8 cellular contexts compared by ENCODE assay signal in the genomic region with DNA sequence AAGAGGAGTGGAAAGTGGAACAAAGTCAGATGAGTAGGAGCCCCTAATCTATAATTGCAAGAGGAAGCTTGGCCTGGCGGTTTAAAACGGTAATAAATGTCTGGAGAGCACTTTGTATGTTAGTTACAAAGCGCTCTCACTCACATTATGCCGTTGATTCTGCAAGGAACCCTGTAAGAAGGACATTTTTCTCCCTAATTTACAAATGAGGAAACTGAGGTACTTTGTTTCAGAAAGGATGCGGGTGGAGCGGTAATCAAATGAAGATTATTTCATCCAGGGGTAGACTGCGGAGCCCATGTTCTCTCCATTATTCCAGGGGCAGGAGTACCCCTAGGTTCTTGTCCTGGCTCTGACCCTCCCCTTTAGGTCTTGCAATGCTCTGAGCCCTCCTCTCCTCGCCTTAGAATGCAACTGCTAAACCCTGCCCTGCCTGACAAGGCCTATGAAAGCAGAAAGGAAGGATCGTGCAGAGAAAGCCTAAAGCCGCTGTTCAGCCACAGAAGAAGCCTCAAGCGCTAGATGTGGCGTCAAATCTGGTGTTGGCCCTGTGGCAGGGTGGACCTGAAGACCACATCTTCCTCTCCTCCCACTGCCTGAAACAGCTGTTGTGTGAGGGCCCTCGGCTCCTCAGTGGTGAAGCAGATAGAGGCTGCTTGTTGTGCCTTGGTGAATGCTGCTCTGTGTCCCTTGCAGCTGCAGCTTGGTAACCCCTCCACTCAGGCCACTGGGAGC. TPM values are rescaled to one million over a fixed set of nuclear protein-coding genes. Genes with fewer than 3 reads are reported as not detected.
DNase-seq lines count a peak whose midpoint lies in the region; ATAC-seq and TF ChIP-seq lines count a peak whose summit lies in the region.

No MANE protein-coding gene starts in this region.

- no peak for TF ChIP-seq CTCF in AG04450 (IDR thresholded peaks at IDR 0.05; ENCODE audit: low read depth, low read length)
- TF ChIP-seq CTCF in suprapubic skin (IDR thresholded peaks at IDR 0.05): no peak

- H3K9me3 ChIP-seq in AG04450 (ENCODE audit: control insufficient read depth, insufficient read depth, low read length) (no peaks in the 10 kb centered on the region; the same call in 1 of the 2 replicates), suprapubic skin (no peaks in the 10 kb centered on the region)

- H3K36me3 Mint-ChIP-seq in activated naive CD4-positive, alpha-beta T cell treated with anti-CD3 and anti-CD28 coated beads, Interleukin-2, amount 50 U/mL, for 72 hours: peaks cover 10 to 23% of the 10 kb centered on the region in 2 donors

- TF ChIP-seq EP300 in suprapubic skin (IDR thresholded peaks at IDR 0.05): no peak

- peaks cover 2% of the 10 kb centered on the region for H3K36me3 ChIP-seq in suprapubic skin

- peak; percentile 16 for ATAC-seq in HG02870 (IDR thresholded peaks at IDR 0.05; ENCODE audit: unreplicated experiment)
- ATAC-seq in activated naive CD4-positive, alpha-beta T cell treated with anti-CD3 and anti-CD28 coated beads, Interleukin-2, amount 50 U/mL, for 72 hours: no peak
- ATAC-seq in HG03521 (IDR thresholded peaks at IDR 0.05; ENCODE audit: unreplicated experiment): no peak

- DNase-seq in AG04450 (ENCODE audit: low read depth, low spot score) (no peak), left kidney (ENCODE audit: low read depth, low spot score) (peak; percentile 11), suprapubic skin (ENCODE audit: low spot score in 2 of 2) (no peak), iPS-NIHi11 (ENCODE audit: low spot score) (no peak)
- no peak for DNase-seq in activated naive CD4-positive, alpha-beta T cell treated with anti-CD3 and anti-CD28 coated beads, Interleukin-2, amount 50 U/mL, for 72 hours (ENCODE audit: low spot score in 2 of 2)
- no peak for DNase-seq in activated CD4-positive, CD25-positive, alpha-beta regulatory T cell (lab: John Stamatoyannopoulos, UW)

- POLR2A ChIA-PET in AG04450 (lab: Yijun Ruan, JAX): interaction anchor here (1.0 kb wide), 1 partner anchor 15 kb away, joined by 3 read pairs; no protein-coding TSS in a partner anchor

- H3K9me3 Mint-ChIP-seq in activated naive CD4-positive, alpha-beta T cell treated with anti-CD3 and anti-CD28 coated beads, Interleukin-2, amount 50 U/mL, for 72 hours: no peaks in the 10 kb centered on the region

- 63% methylated on average over 13 of the region's 13 CpGs for WGBS in suprapubic skin

- H3K27ac Mint-ChIP-seq in activated naive CD4-positive, alpha-beta T cell treated with anti-CD3 and anti-CD28 coated beads, Interleukin-2, amount 50 U/mL, for 72 hours: peak overlapping the region; percentile 80 to 98

- peaks cover 16% of the 10 kb centered on the region for H3K4me1 ChIP-seq in suprapubic skin

- H3K27ac ChIP-seq in AG04450 (ENCODE audit: low read depth, low read length) (no peak overlapping the region), suprapubic skin (no peak overlapping the region)

- H3K4me3 ChIP-seq in AG04450 (ENCODE audit: low read depth, low read length): peak overlapping the region; percentile 90
- peak overlapping the region; percentile 82 for H3K4me3 ChIP-seq in suprapubic skin

- peaks cover 4% of the 10 kb centered on the region for H3K27me3 ChIP-seq in AG04450 (ENCODE audit: control insufficient read depth, insufficient read depth, low read length)
- no peaks in the 10 kb centered on the region for H3K27me3 ChIP-seq in suprapubic skin

- no peak for TF ChIP-seq POLR2A in suprapubic skin (IDR thresholded peaks at IDR 0.05)

- CTCF ChIA-PET in AG04450 (lab: Charles Lee): interaction anchor here (0.6 to 2.3 kb wide), 2 partner anchors 41 to 367 kb away, joined by 3 to 9 read pairs; no protein-coding TSS in a partner anchor

RNA-seq across cellular contexts. Expression of a gene that starts 0.6 kb away (rescaled TPM):
- polyA plus RNA-seq in AG04450 (2011; rRNA removed): 10.6 and 12.6 TPM in 2 replicates
- 13.5 and 22.7 TPM in 2 replicates for polyA minus RNA-seq in AG04450 (2011; rRNA and poly(A)+ RNA removed)
- 10 to 100 TPM; 10.1 to 16.9 TPM for total RNA-seq in activated naive CD4-positive, alpha-beta T cell treated with anti-CD3 and anti-CD28 coated beads, Interleukin-2, amount 50 U/mL, for 72 hours
- total RNA-seq in suprapubic skin: 10 to 100 TPM in 1 of 4 donors, 1 to 10 TPM in 3; 3.3 to 11.9 (median 4.7) TPM

RNA-seq across cellular contexts. Expression of a gene that starts 17.4 kb away (rescaled TPM):
- polyA plus RNA-seq in AG04450 (2011; rRNA removed): 73.4 and 81.7 TPM in 2 replicates
- 17.2 and 22.2 TPM in 2 replicates for polyA minus RNA-seq in AG04450 (2011; rRNA and poly(A)+ RNA removed)
- 10 to 100 TPM; 34.9 to 35.7 TPM for total RNA-seq in activated naive CD4-positive, alpha-beta T cell treated with anti-CD3 and anti-CD28 coated beads, Interleukin-2, amount 50 U/mL, for 72 hours
- total RNA-seq in suprapubic skin: 100 to 1,000 TPM in 2 of 4 donors, 10 to 100 TPM in 2; 60.6 to 104 (median 87.4) TPM
